Comparison of ENCODE assay signal across 8 cellular contexts in genomic region chr17:4738136-4739121, GRCh38. TPM values are rescaled to one million over a fixed set of nuclear protein-coding genes. Genes with fewer than 3 reads are reported as not detected.
A peak's percentile ranks its signal among the peaks of the same experiment; 100 is the strongest.
DNase-seq lines count a peak whose midpoint lies in the region; ATAC-seq and TF ChIP-seq lines count a peak whose summit lies in the region.

No MANE protein-coding gene starts in this region.

- no peaks in the 10 kb centered on the region for H3K9me3 ChIP-seq in breast epithelium
- no peaks in the 10 kb centered on the region for H3K9me3 ChIP-seq in liver (ENCODE audit: control insufficient read depth in 4 of 4, low read length in 3 of 4)
- H3K9me3 ChIP-seq in thyroid gland, result no peaks in the 10 kb centered on the region

- ATAC-seq in GM21576 (IDR thresholded peaks at IDR 0.05; ENCODE audit: unreplicated experiment) (no peak), GM19395 (IDR thresholded peaks at IDR 0.05; ENCODE audit: unreplicated experiment) (no peak)

- TF ChIP-seq RAD21 in liver (IDR thresholded peaks at IDR 0.05), result no peak

- H3K36me3 ChIP-seq in breast epithelium (no peaks in the 10 kb centered on the region), liver (ENCODE audit: control insufficient read depth in 4 of 4, insufficient read depth in 3 of 4, low read depth in 1 of 4, low read length in 3 of 4) (no peaks in the 10 kb centered on the region), thyroid gland (no peaks in the 10 kb centered on the region)

- peak overlapping the region; percentile 66 to 76 for H3K9ac ChIP-seq in liver (ENCODE audit: low read depth in 1 of 2, low read length in 2 of 2)

- H3K4me1 ChIP-seq in breast epithelium (no peaks in the 10 kb centered on the region), liver (ENCODE audit: control insufficient read depth in 4 of 4, insufficient read depth in 4 of 4, low read length in 3 of 4) (peaks cover 2 to 20% (median 9%) of the 10 kb centered on the region in 4 donors), thyroid gland (peaks cover 8 to 9% of the 10 kb centered on the region in 2 donors)

- H3K27me3 ChIP-seq in breast epithelium, result no peaks in the 10 kb centered on the region
- no peaks in the 10 kb centered on the region for H3K27me3 ChIP-seq in liver (ENCODE audit: control insufficient read depth in 4 of 4, insufficient read depth in 4 of 4, low read length in 3 of 4)
- no peaks in the 10 kb centered on the region for H3K27me3 ChIP-seq in thyroid gland

- 39% methylated on average over 41 of the region's 41 CpGs for WGBS in liver
- WGBS in thyroid gland, 2 donors, result 19 to 23% methylated on average over 31 to 39 of the region's 41 CpGs

- DNase-seq in activated CD4-positive, alpha-beta T cell treated with anti-CD3 and anti-CD28 coated beads, Interleukin-2, amount 50 U/mL, for 1 hour, result peak; percentile 31
- no peak for DNase-seq in activated CD4-positive, alpha-beta T cell treated with anti-CD3 and anti-CD28 coated beads, Interleukin-2, amount 50 U/mL, for 48 hours
- peak in 1 of 2 donors; percentile 63 for DNase-seq in breast epithelium (ENCODE audit: low spot score in 2 of 2)
- no peak for DNase-seq in thyroid gland
- DNase-seq in GM03348 (ENCODE audit: low spot score), result no peak

- H3K27ac ChIP-seq in breast epithelium (peak overlapping the region; percentile 88 to 89), liver (ENCODE audit: low read depth in 1 of 2, low read length in 2 of 2) (peak overlapping the region; percentile 73 to 76), thyroid gland (peak overlapping the region in 1 of 3 donors; percentile 21)

- intact Hi-C loops in breast epithelium (cut with DNase I; ENCODE audit: low total_unique reads), result loop anchor here (10.0 kb wide), 1 partner anchor 146 kb away; no protein-coding TSS in a partner anchor
- intact Hi-C loops in thyroid gland (cut with DNase I), result no loop called here

- TF ChIP-seq CTCF in breast epithelium (IDR thresholded peaks at IDR 0.05) (no peak), liver (IDR thresholded peaks at IDR 0.05; ENCODE audit: low read depth, low read length, missing input control) (no peak), thyroid gland (IDR thresholded peaks at IDR 0.05) (no peak)

- TF ChIP-seq POLR2A in breast epithelium (IDR thresholded peaks at IDR 0.05) (no peak), thyroid gland (IDR thresholded peaks at IDR 0.05) (no peak)

- peak overlapping the region; percentile 87 to 91 (median 89) for H3K4me3 ChIP-seq in breast epithelium
- peak overlapping the region; percentile 57 to 85 (median 80) for H3K4me3 ChIP-seq in liver (ENCODE audit: low read depth in 1 of 3, low read length in 3 of 3)
- peak overlapping the region; percentile 50 to 83 (median 74) for H3K4me3 ChIP-seq in thyroid gland (replicated peaks in 1 of 3)

TF ChIP-seq in liver, 16 proteins besides CTCF, POLR2A, EP300 and RAD21:
- no peak for TF ChIP-seq ATF3 (IDR thresholded peaks at IDR 0.05)
- TF ChIP-seq NR2F2 (IDR thresholded peaks at IDR 0.05), result no peak
- TF ChIP-seq RXRA (IDR thresholded peaks at IDR 0.05), result no peak
- no peak for TF ChIP-seq FOXA2 (IDR thresholded peaks at IDR 0.05)
- TF ChIP-seq YY1 (IDR thresholded peaks at IDR 0.05), result no peak

RNA-seq across cellular contexts. Expression of gene ZMYND15, which starts 1.2 kb away (rescaled TPM):
- total RNA-seq in breast epithelium (1 to 10 TPM in 1 of 3 donors, under 1 TPM in 2; 0.96 to 2.3 (median 0.98) TPM), liver (under 1 TPM; 0.47 to 0.67 TPM), thyroid gland (under 1 TPM; 0.29 to 0.44 (median 0.37) TPM)
- polyA plus RNA-seq in liver, result 1 to 10 TPM in 1 of 2 donors, under 1 TPM in 1; 0.75 to 2.4 TPM

RNA-seq across cellular contexts. Expression of gene CXCL16, which starts 1.3 kb away (rescaled TPM):
- total RNA-seq in breast epithelium (10 to 100 TPM; 13.8 to 25.8 (median 18.6) TPM), liver (10 to 100 TPM; 10.7 to 15.3 TPM), thyroid gland (10 to 100 TPM in 3 of 4 donors, 1 to 10 TPM in 1; 6.6 to 13.7 (median 12.8) TPM)
- 10 to 100 TPM; 16.9 to 41.1 TPM for polyA plus RNA-seq in liver

RNA-seq across cellular contexts. Expression of gene MED11, which starts 7.2 kb away (rescaled TPM):
- total RNA-seq in breast epithelium, result 10 to 100 TPM; 29.3 to 41.7 (median 30.8) TPM
- 10 to 100 TPM; 11.2 to 11.5 TPM for total RNA-seq in liver
- 10 to 100 TPM; 15.9 to 35.6 TPM for polyA plus RNA-seq in liver
- total RNA-seq in thyroid gland, result 10 to 100 TPM; 37.3 to 54.7 (median 41.3) TPM

RNA-seq across cellular contexts. Expression of gene ARRB2, which starts 28.0 kb away (rescaled TPM):
- total RNA-seq in breast epithelium (10 to 100 TPM; 25.2 to 67.4 (median 42.3) TPM), liver (10 to 100 TPM; 11.8 to 14.1 TPM), thyroid gland (10 to 100 TPM in 3 of 4 donors, 1 to 10 TPM in 1; 8.4 to 20.6 (median 14.4) TPM)
- 10 to 100 TPM; 13.7 to 16.5 TPM for polyA plus RNA-seq in liver

RNA-seq across cellular contexts. Expression of gene TM4SF5, which starts 33.3 kb away (rescaled TPM):
- total RNA-seq in breast epithelium, result not detected
- 10 to 100 TPM; 20.1 to 32.5 TPM for total RNA-seq in liver
- polyA plus RNA-seq in liver, result 100 to 1,000 TPM; 198 to 309 TPM
- total RNA-seq in thyroid gland, result not detected
